ENCODE assay signal across 11 cellular contexts in the genomic region with DNA sequence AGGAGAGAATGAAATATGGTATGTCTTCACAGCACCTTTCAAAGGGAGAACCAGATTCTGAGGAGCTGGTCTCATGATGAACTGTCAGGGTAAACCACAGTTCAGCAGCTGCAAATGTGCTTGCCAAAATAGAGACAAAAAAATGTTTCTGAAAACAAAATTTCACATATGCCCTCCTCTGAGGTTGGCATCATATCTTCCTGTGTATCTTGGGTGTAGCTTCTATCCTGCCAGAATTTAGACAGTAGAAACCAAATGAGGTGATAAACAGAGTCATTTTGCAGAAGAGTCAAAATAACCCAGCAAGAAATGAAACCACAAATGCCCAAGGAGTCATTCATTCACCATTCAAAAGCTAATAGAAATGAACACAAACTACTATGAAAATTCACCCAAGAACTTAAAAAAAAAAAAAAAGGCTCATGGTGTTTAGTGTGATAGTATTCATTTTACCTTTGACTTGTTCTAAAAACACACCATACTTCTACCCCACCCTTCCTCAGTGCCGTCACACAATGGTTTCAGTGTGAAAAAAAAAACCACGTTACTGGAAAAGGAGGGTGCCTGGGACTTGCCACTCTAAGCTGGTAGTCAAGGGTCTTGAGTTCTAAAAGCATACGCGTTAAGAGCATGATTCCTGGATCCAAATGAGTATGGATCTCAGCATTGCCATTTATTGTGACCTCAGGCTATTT. TPM values are rescaled to one million over a fixed set of nuclear protein-coding genes. Genes with fewer than 3 reads are reported as not detected.
DNase-seq lines count a peak whose midpoint lies in the region; ATAC-seq lines count a peak whose summit lies in the region.
"Had no signal": no experiment of that assay in that cellular context is flagged by ENCODE, and none has a peak within 500 bp of the region (broad histone marks: within the 10 kb centered on the region; RNA-seq: fewer than 3 reads in every experiment).

No MANE protein-coding gene starts in this region.

- no peaks in the 10 kb centered on the region for H3K27me3 Mint-ChIP-seq in activated CD4-positive, alpha-beta T cell treated with anti-CD3 and anti-CD28 coated beads for 36 hours

- peak; percentile 63 for DNase-seq in activated CD4-positive, alpha-beta T cell treated with anti-CD3 and anti-CD28 coated beads for 36 hours
- no peak for DNase-seq in activated CD4-positive, alpha-beta T cell treated with anti-CD3 and anti-CD28 coated beads for 1 hour
- DNase-seq in RPMI8226 = peak; percentile 55
- DNase-seq in sciatic nerve (ENCODE audit: low spot score) = no peak
- no peak for DNase-seq in NCI-H1092 treated with DMSO at 0.1 percent for 48 hours (lab: John Stamatoyannopoulos, UW)
- no peak for DNase-seq in middle frontal gyrus (ENCODE audit: extremely low spot score, low spot score)
- DNase-seq in HT-29 (ENCODE audit: low spot score) = no peak
- DNase-seq: NCI-H82 had no signal

- CTCF ChIA-PET in activated CD4-positive, alpha-beta T cell treated with anti-CD3 and anti-CD28 coated beads for 36 hours (lab: Charles Lee) = interaction anchor here (0.9 to 5.2 kb wide), 13 partner anchors 9 to 207 kb away, joined by 3 to 52 read pairs (median 8); partner anchors contain the start of genes F5 and SLC19A2

- H3K4me3 Mint-ChIP-seq in activated CD4-positive, alpha-beta T cell treated with anti-CD3 and anti-CD28 coated beads for 36 hours = peak overlapping the region; percentile 57

- peak overlapping the region; percentile 95 for H3K27ac Mint-ChIP-seq in activated CD4-positive, alpha-beta T cell treated with anti-CD3 and anti-CD28 coated beads for 36 hours

- intact Hi-C loops in activated CD4-positive, alpha-beta T cell treated with anti-CD3 and anti-CD28 coated beads for 36 hours (cut with DNase I, micrococcal nuclease) = loop anchor here (1.0 to 10.0 kb wide), 11 partner anchors 13 to 1458 kb away; partner anchors contain the start of genes SLC19A2 (in 2 of the 2), BLZF1 (in 1 of the 2), F5 (in 1 of the 2) and NME7 (in 1 of the 2)
- intact Hi-C loops in sciatic nerve (cut with DNase I) = no loop called here

- POLR2A ChIA-PET in activated CD4-positive, alpha-beta T cell treated with anti-CD3 and anti-CD28 coated beads for 36 hours (lab: Charles Lee) = interaction anchor here (0.5 to 1.8 kb wide), 11 partner anchors 11 to 1345 kb away, joined by 3 to 10 read pairs (median 6); partner anchors contain the start of gene F5

- peaks cover 2% of the 10 kb centered on the region for H3K9me3 Mint-ChIP-seq in activated CD4-positive, alpha-beta T cell treated with anti-CD3 and anti-CD28 coated beads for 36 hours (ENCODE audit: low read depth)

- peaks cover 94% of the 10 kb centered on the region for H3K4me1 Mint-ChIP-seq in activated CD4-positive, alpha-beta T cell treated with anti-CD3 and anti-CD28 coated beads for 36 hours

- ATAC-seq in activated CD4-positive, alpha-beta T cell treated with anti-CD3 and anti-CD28 coated beads for 36 hours = peak; percentile 78
- ATAC-seq in HG02759 (IDR thresholded peaks at IDR 0.05; ENCODE audit: unreplicated experiment) = peak; percentile 52
- ATAC-seq in sciatic nerve = peak; percentile 22
- ATAC-seq: A549 had no signal

- H3K36me3 Mint-ChIP-seq in activated CD4-positive, alpha-beta T cell treated with anti-CD3 and anti-CD28 coated beads for 36 hours (ENCODE audit: low read depth) = peaks cover 62% of the 10 kb centered on the region

RNA-seq across cellular contexts. Expression of gene SELL, which starts 18.5 kb away (rescaled TPM):
- total RNA-seq in activated CD4-positive, alpha-beta T cell treated with anti-CD3 and anti-CD28 coated beads for 36 hours = 100 to 1,000 TPM; 206 to 262 TPM
- 13.5 TPM for total RNA-seq in sciatic nerve
- total RNA-seq in HT-29 (2014; rRNA removed; shearing (Covaris generic)) = 2.0 TPM in 1 of 2 replicates, not detected in the other
- total RNA-seq: cardiac muscle cell had no signal

RNA-seq across cellular contexts. Expression of gene SELE, which starts 41.0 kb away (rescaled TPM):
- not detected for total RNA-seq in activated CD4-positive, alpha-beta T cell treated with anti-CD3 and anti-CD28 coated beads for 36 hours
- total RNA-seq in sciatic nerve = 20.1 TPM
- not detected in 2 replicates for total RNA-seq in HT-29 (2014; rRNA removed; shearing (Covaris generic))
- total RNA-seq: cardiac muscle cell had no signal

Comparison
In these comparisons a context has a peak if more than half of its experiments do, and no peak if none do; other contexts are left out.
1. DNase-seq: peak in activated CD4-positive, alpha-beta T cell treated with anti-CD3 and anti-CD28 coated beads for 36 hours (single experiment) and RPMI8226 (single experiment); none in activated CD4-positive, alpha-beta T cell treated with anti-CD3 and anti-CD28 coated beads for 1 hour (single experiment), sciatic nerve (single experiment), NCI-H1092 treated with DMSO at 0.1 percent for 48 hours (single experiment), middle frontal gyrus (single experiment) and HT-29 (single experiment).
2. ATAC-seq: peak in every context shown above with its lines; median percentile 78 in activated CD4-positive, alpha-beta T cell treated with anti-CD3 and anti-CD28 coated beads for 36 hours; 52 in HG02759; 22 in sciatic nerve.
3. RNA of gene SELE, which starts 41.0 kb away (total RNA-seq): 20.1 TPM in sciatic nerve (single experiment); not detected in activated CD4-positive, alpha-beta T cell treated with anti-CD3 and anti-CD28 coated beads for 36 hours and not detected in HT-29; every median in the first group is over 10 times any median in the second.